15 cellular contexts compared by ENCODE assay signal in the genomic region with DNA sequence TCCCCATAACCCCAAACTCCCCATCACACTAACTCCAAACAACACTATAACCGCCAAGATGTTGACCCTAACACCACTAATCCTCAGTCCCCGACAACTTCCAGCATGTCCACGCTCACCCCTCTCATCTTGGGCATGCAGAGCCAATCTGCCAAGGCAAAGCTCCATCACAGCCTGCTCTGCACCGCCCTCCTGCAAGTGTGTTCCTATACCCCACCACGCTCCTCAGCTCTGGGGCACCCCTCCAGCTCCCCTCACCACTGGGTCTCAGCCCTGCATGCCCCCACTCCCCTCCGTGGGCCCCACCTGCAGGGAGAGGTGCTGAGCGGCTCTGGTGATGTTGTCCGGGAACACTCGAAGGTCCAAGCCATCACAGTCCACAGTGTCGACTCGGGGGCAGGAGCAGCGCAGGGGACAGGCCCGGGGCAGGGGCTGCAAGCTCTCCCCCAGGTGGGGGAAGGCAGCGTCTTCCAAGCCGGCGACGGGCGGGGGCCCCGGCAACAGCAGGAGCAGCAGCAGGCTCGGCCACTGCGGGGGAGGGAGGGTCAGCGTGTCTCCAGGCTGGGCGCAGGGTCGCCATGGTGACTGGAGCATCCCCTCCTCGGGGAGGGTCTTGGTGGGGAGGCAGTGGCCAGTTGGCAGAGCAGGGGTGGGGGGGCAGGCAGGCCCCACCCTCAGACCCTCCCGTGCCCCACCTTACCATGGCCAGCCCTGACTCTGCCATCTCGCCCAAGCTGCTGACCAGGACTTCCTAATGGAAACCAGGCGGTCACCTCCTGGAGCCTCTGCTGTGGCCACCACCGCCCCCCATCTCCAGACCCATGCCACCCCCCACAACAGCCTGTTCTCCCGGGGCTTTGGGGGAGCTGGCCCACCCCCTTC. TPM values are rescaled to one million over a fixed set of nuclear protein-coding genes. Genes with fewer than 3 reads are reported as not detected.
DNase-seq lines count a peak whose midpoint lies in the region; ATAC-seq and TF ChIP-seq lines count a peak whose summit lies in the region.
"Had no signal": no experiment of that assay in that cellular context is flagged by ENCODE, and none has a peak within 500 bp of the region (broad histone marks: within the 10 kb centered on the region; RNA-seq: fewer than 3 reads in every experiment).

No MANE protein-coding gene starts in this region.

- TF ChIP-seq POLR2A in esophagus squamous epithelium (IDR thresholded peaks at IDR 0.05), result no peak

- H3K79me2 ChIP-seq in parathyroid adenoma, result no peaks in the 10 kb centered on the region

- H3K9me3 ChIP-seq in esophagus squamous epithelium (no peaks in the 10 kb centered on the region), parathyroid adenoma (ENCODE audit: control insufficient read depth, low read length) (no peaks in the 10 kb centered on the region)
- H3K9me3 ChIP-seq: neutrophil had no signal

- peaks cover 4% of the 10 kb centered on the region for H3K27me3 Mint-ChIP-seq in activated naive CD8-positive, alpha-beta T cell treated with anti-CD3 and anti-CD28 coated beads, Interleukin-2, amount 50 U/mL, for 24 hours

- no peaks in the 10 kb centered on the region for H3K9me3 Mint-ChIP-seq in activated naive CD8-positive, alpha-beta T cell treated with anti-CD3 and anti-CD28 coated beads, Interleukin-2, amount 50 U/mL, for 24 hours
- H3K9me3 Mint-ChIP-seq: activated CD4-positive, alpha-beta memory T cell treated with anti-CD3 and anti-CD28 coated beads for 36 hours; activated naive CD4-positive, alpha-beta T cell treated with anti-CD3 and anti-CD28 coated beads for 36 hours had no signal

- H3K4me1 Mint-ChIP-seq in activated naive CD8-positive, alpha-beta T cell treated with anti-CD3 and anti-CD28 coated beads, Interleukin-2, amount 50 U/mL, for 24 hours, result no peaks in the 10 kb centered on the region

- no peaks in the 10 kb centered on the region for H3K36me3 ChIP-seq in esophagus squamous epithelium
- H3K36me3 ChIP-seq in parathyroid adenoma (ENCODE audit: control insufficient read depth, insufficient read depth, low read length), result no peaks in the 10 kb centered on the region
- H3K36me3 ChIP-seq: neutrophil had no signal

- peak; percentile 52 for DNase-seq in AG20443 (ENCODE audit: low spot score)
- peak; percentile 19 for DNase-seq in NCI-H524 treated with DMSO at 0.1 percent for 48 hours (lab: John Stamatoyannopoulos, UW)
- DNase-seq in esophagus squamous epithelium (lab: John Stamatoyannopoulos, UW), result no peak
- no peak for DNase-seq in NCI-H1048 (lab: John Stamatoyannopoulos, UW)
- no peak for DNase-seq in activated naive CD8-positive, alpha-beta T cell treated with anti-CD3 and anti-CD28 coated beads, Interleukin-2, amount 50 U/mL, for 24 hours
- no peak for DNase-seq in NCI-H1092 (lab: John Stamatoyannopoulos, UW)
- DNase-seq: activated CD4-positive, alpha-beta memory T cell treated with anti-CD3 and anti-CD28 coated beads for 36 hours; activated naive CD4-positive, alpha-beta T cell treated with anti-CD3 and anti-CD28 coated beads for 36 hours; CD4-positive, alpha-beta memory T cell; effector CD8-positive, alpha-beta T cell; NCI-H446 treated with DMSO at 0.1 percent for 48 hours; trophoblast cell had no signal

- H3K27ac Mint-ChIP-seq in activated naive CD8-positive, alpha-beta T cell treated with anti-CD3 and anti-CD28 coated beads, Interleukin-2, amount 50 U/mL, for 24 hours, result no peak overlapping the region
- H3K27ac Mint-ChIP-seq: activated CD4-positive, alpha-beta memory T cell treated with anti-CD3 and anti-CD28 coated beads for 36 hours; activated naive CD4-positive, alpha-beta T cell treated with anti-CD3 and anti-CD28 coated beads for 36 hours; CD4-positive, alpha-beta memory T cell had no signal

- no peak overlapping the region for H3K4me3 Mint-ChIP-seq in activated naive CD8-positive, alpha-beta T cell treated with anti-CD3 and anti-CD28 coated beads, Interleukin-2, amount 50 U/mL, for 24 hours
- H3K4me3 Mint-ChIP-seq: activated CD4-positive, alpha-beta memory T cell treated with anti-CD3 and anti-CD28 coated beads for 36 hours; activated naive CD4-positive, alpha-beta T cell treated with anti-CD3 and anti-CD28 coated beads for 36 hours; CD4-positive, alpha-beta memory T cell had no signal

- peak overlapping the region; percentile 17 for H2AFZ ChIP-seq in parathyroid adenoma

- no peak overlapping the region for H3K27ac ChIP-seq in esophagus squamous epithelium
- no peak overlapping the region for H3K27ac ChIP-seq in parathyroid adenoma
- H3K27ac ChIP-seq: neutrophil had no signal

- H3K9ac ChIP-seq in parathyroid adenoma, result no peak overlapping the region

- H3K36me3 Mint-ChIP-seq in activated naive CD8-positive, alpha-beta T cell treated with anti-CD3 and anti-CD28 coated beads, Interleukin-2, amount 50 U/mL, for 24 hours (ENCODE audit: low read depth), result no peaks in the 10 kb centered on the region
- H3K36me3 Mint-ChIP-seq: activated CD4-positive, alpha-beta memory T cell treated with anti-CD3 and anti-CD28 coated beads for 36 hours; CD4-positive, alpha-beta memory T cell had no signal

- H3K4me1 ChIP-seq in esophagus squamous epithelium, result peaks cover 0 to 17% (median 0%) of the 10 kb centered on the region in 3 donors
- no peaks in the 10 kb centered on the region for H3K4me1 ChIP-seq in parathyroid adenoma

- intact Hi-C loops in esophagus squamous epithelium (cut with DNase I), result no loop called here

- no peak for ATAC-seq in activated naive CD8-positive, alpha-beta T cell treated with anti-CD3 and anti-CD28 coated beads, Interleukin-2, amount 50 U/mL, for 24 hours
- ATAC-seq in HG03565 (IDR thresholded peaks at IDR 0.05; ENCODE audit: unreplicated experiment), result no peak

- WGBS in esophagus squamous epithelium, 2 donors, result 18 to 32% methylated on average over 4 of the region's 30 CpGs

- no peak overlapping the region for H3K4me2 ChIP-seq in parathyroid adenoma (ENCODE audit: low read length)

- peak overlapping the region in 3 of 4 donors; percentile 17 to 37 (median 32) for H3K4me3 ChIP-seq in esophagus squamous epithelium
- H3K4me3 ChIP-seq in parathyroid adenoma (ENCODE audit: low read depth, low read length), result no peak overlapping the region

- TF ChIP-seq CTCF in esophagus squamous epithelium (IDR thresholded peaks at IDR 0.05), result no peak
- TF ChIP-seq CTCF in parathyroid adenoma (IDR thresholded peaks at IDR 0.05), result no peak

- H3K27me3 ChIP-seq in esophagus squamous epithelium, result peaks cover 0 to 42% (median 0%) of the 10 kb centered on the region in 4 donors
- no peaks in the 10 kb centered on the region for H3K27me3 ChIP-seq in parathyroid adenoma (ENCODE audit: control insufficient read depth, insufficient read depth, low read length)

RNA-seq across cellular contexts. Expression of gene PODNL1, which starts 0.5 kb away (rescaled TPM):
- total RNA-seq in esophagus squamous epithelium, result 1 to 10 TPM; 2.3 to 8.0 (median 3.3) TPM
- total RNA-seq: CD4-positive, alpha-beta memory T cell had no signal

RNA-seq across cellular contexts. Expression of gene DCAF15, which starts 14.6 kb away (rescaled TPM):
- total RNA-seq in esophagus squamous epithelium, result 10 to 100 TPM; 14.7 to 23.1 (median 19.5) TPM

RNA-seq across cellular contexts. Expression of gene CC2D1A, which starts 31.7 kb away (rescaled TPM):
- total RNA-seq in esophagus squamous epithelium, result 10 to 100 TPM; 28.0 to 56.9 (median 36.0) TPM

RNA-seq across cellular contexts. Expression of gene BRME1, which starts 31.8 kb away (rescaled TPM):
- total RNA-seq in esophagus squamous epithelium, result 1 to 10 TPM; 1.8 to 6.3 (median 4.0) TPM

Comparison
In these comparisons a context has a peak if more than half of its experiments do, and no peak if none do; other contexts are left out.
1. DNase-seq: peak in AG20443 (single experiment) and NCI-H524 treated with DMSO at 0.1 percent for 48 hours (single experiment); none in esophagus squamous epithelium (single experiment), NCI-H1048 (single experiment), activated naive CD8-positive, alpha-beta T cell treated with anti-CD3 and anti-CD28 coated beads, Interleukin-2, amount 50 U/mL, for 24 hours (single experiment) and NCI-H1092 (single experiment).